In the genomic region with DNA sequence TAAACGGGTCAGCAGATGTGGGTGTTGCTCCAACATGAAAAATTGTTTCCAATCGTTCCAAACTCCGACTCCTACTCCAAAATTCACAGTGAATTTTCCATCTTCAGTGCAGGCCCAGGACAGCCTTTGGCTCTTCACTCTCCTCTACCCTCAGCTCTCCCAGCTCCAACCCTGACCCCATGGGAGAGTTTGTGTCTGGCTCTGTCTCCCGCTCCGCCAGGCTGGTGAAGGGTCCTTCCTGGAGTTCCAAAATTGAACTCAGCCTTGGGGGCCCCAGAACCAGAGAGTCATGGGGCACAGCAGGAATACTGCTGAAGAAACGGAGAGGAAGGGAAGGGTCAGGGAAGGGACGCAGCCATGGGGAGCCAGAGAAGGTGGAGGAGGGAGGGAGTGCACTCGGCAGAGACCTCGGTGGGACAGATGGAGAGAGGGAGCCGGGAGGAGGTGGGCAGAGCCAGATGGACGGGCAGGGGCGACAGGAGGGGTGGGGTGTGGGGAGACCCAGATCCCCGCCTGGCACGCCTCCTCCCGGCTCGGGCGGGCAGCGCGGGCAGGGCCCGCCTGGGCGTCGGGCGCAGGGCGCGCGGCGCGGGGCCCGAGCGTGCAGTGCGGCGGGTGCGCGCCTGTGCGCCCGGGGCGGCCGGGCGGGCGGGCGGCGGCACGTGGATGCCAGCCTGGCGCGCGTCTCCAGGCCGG, we compare ENCODE assay signal across 1 cellular context.
A peak's percentile ranks its signal among the peaks of the same experiment; 100 is the strongest.
TF ChIP-seq lines count a peak whose summit lies in the region.

No MANE protein-coding gene starts in this region.

TF ChIP-seq in K562, 482 proteins besides CTCF, POLR2A, EP300 and RAD21:
- TF ChIP-seq ZNF584 (CRISPR knock-in tag; IDR thresholded peaks at IDR 0.05; ENCODE audit: low read depth) (no peak), ZFP36 (IDR thresholded peaks at IDR 0.05; ENCODE audit: low read depth, low read length, partially characterized antibody) (peak; percentile 48)
TF ChIP-seq in K562: peak in this region for 1.
